ENCODE assay signal across 32 cellular contexts in genomic region chr12:115806000-115806399, GRCh38.
"Had no signal": no experiment of that assay in that cellular context is flagged by ENCODE, and none has a peak within 500 bp of the region (broad histone marks: within the 10 kb centered on the region; RNA-seq: fewer than 3 reads in every experiment).

No MANE protein-coding gene starts in this region.

- ATAC-seq: activated naive CD4-positive, alpha-beta T cell treated with anti-CD3 and anti-CD28 coated beads, Interleukin-2, amount 50 U/mL, for 72 hours; activated naive CD8-positive, alpha-beta T cell treated with anti-CD3 and anti-CD28 coated beads, Interleukin-2, amount 50 U/mL, for 24 hours; activated T-cell treated with anti-CD3 and anti-CD28 coated beads, Interleukin-2, amount 50 U/mL, for 4 hours; activated T-cell treated with anti-CD3 and anti-CD28 coated beads, Interleukin-2, amount 50 U/mL, for 72 hours; activated T-helper 17 cell treated with anti-CD3 and anti-CD28 coated beads, Interleukin-2, amount 50 U/mL, for 72 hours; body of pancreas had no signal

- DNase-seq: activated effector memory CD4-positive, alpha-beta T cell treated with anti-CD3 and anti-CD28 coated beads, Interleukin-2, amount 50 U/mL, for 16 hours; activated effector memory CD4-positive, alpha-beta T cell treated with Interleukin-2 at 50 U/mL for 16 hours; activated gamma-delta T cell; activated gamma-delta T cell treated with Interleukin-2 at 50 U/mL for 16 hours; activated naive CD4-positive, alpha-beta T cell; activated naive CD4-positive, alpha-beta T cell treated with anti-CD3 and anti-CD28 coated beads for 36 hours; activated naive CD4-positive, alpha-beta T cell treated with anti-CD3 and anti-CD28 coated beads, Interleukin-2, amount 10 ng/mL, durations not matched to agents 7 days and 5 days; activated naive CD4-positive, alpha-beta T cell treated with anti-CD3 and anti-CD28 coated beads, Interleukin-2, amount 50 U/mL, for 16 hours; activated naive CD4-positive, alpha-beta T cell treated with Interleukin-2 at 50 U/mL for 16 hours; activated naive CD8-positive, alpha-beta T cell treated with anti-CD3 and anti-CD28 coated beads for 36 hours; activated naive CD8-positive, alpha-beta T cell treated with anti-CD3 and anti-CD28 coated beads, Interleukin-2, amount 10 ng/mL, durations not matched to agents 7 days and 5 days; activated naive CD8-positive, alpha-beta T cell treated with anti-CD3 and anti-CD28 coated beads, Interleukin-2, amount 50 U/mL, for 24 hours; activated T-cell treated with anti-CD3 and anti-CD28 coated beads, Interleukin-2, amount 50 U/mL, for 24 hours; activated T-cell treated with anti-CD3 and anti-CD28 coated beads, Interleukin-2, amount 50 U/mL, for 4 hours; activated T-cell treated with anti-CD3 and anti-CD28 coated beads, Interleukin-2, amount 50 U/mL, for 48 hours; activated T-cell treated with anti-CD3 and anti-CD28 coated beads, Interleukin-2, amount 50 U/mL, for 72 hours; adrenal gland; amygdala; anterior cingulate cortex; aorta; body of pancreas; brain microvascular endothelial cell; caudate nucleus; central memory CD4-positive, alpha-beta T cell; cerebellar nuclear complex had no signal

- H3K27ac ChIP-seq: adrenal gland, ascending aorta, body of pancreas, brain microvascular endothelial cell, breast epithelium, cardiac muscle cell had no signal

- H3K27me3 ChIP-seq: adrenal gland, ascending aorta, body of pancreas, brain microvascular endothelial cell, breast epithelium, cardiac muscle cell had no signal

- H3K4me3 ChIP-seq: adrenal gland, ascending aorta, body of pancreas, breast epithelium, cardiac muscle cell had no signal

- FAIRE-seq: astrocyte, bronchial epithelial cell had no signal

- H3K9me3 ChIP-seq: adrenal gland, ascending aorta, body of pancreas, breast epithelium had no signal

- H3K36me3 ChIP-seq: adrenal gland, ascending aorta, brain microvascular endothelial cell, breast epithelium, cardiac muscle cell had no signal

- H3K4me1 ChIP-seq: adrenal gland, ascending aorta, body of pancreas, breast epithelium had no signal
